16 cellular contexts compared by ENCODE assay signal in genomic region chr6:149249370-149250357, GRCh38.
A peak's percentile ranks its signal among the peaks of the same experiment; 100 is the strongest.
DNase-seq lines count a peak whose midpoint lies in the region; ATAC-seq, FAIRE-seq and TF ChIP-seq lines count a peak whose summit lies in the region.
"Had no signal": no experiment of that assay in that cellular context is flagged by ENCODE, and none has a peak within 500 bp of the region (broad histone marks: within the 10 kb centered on the region; RNA-seq: fewer than 3 reads in every experiment).

No MANE protein-coding gene starts in this region.

- no peak for DNase-seq in activated naive CD4-positive, alpha-beta T cell (lab: John Stamatoyannopoulos, UW)
- DNase-seq in RCC 7860 (ENCODE audit: low spot score) (peak; percentile 35), chondrocyte (ENCODE audit: low spot score) (no peak), UCSD-AML1 (lab: John Stamatoyannopoulos, UW; ENCODE audit: unreplicated experiment) (no peak), NCI-H345 treated with DMSO at 0.1 percent for 48 hours (lab: John Stamatoyannopoulos, UW; ENCODE audit: unreplicated experiment) (no peak)
- no peak for DNase-seq in stimulated activated naive CD8-positive, alpha-beta T cell treated with anti-CD3 and anti-CD28 coated beads, Interleukin-15, amount 100 ng/mL, for 72 hours
- DNase-seq: activated CD4-positive, CD25-positive, alpha-beta regulatory T cell treated with anti-CD3 and anti-CD28 coated beads, Interleukin-2, amount 50 U/mL, for 72 hours; DMS153; mesendoderm; NCI-H1694; NCI-H510A treated with DMSO at 0.1 percent for 48 hours had no signal

- no peak for FAIRE-seq in RCC 7860 (lab: Jason Lieb, UNC)
- FAIRE-seq: frontal cortex, small intestine had no signal

- no peaks in the 10 kb centered on the region for H3K36me3 Mint-ChIP-seq in activated naive CD4-positive, alpha-beta T cell treated with anti-CD3 and anti-CD28 coated beads, Interleukin-2, amount 50 U/mL, for 24 hours
- no peaks in the 10 kb centered on the region for H3K36me3 Mint-ChIP-seq in chondrocyte (ENCODE audit: low read depth)

- TF ChIP-seq CTCF in chondrocyte (IDR thresholded peaks at IDR 0.05), result no peak

- no peaks in the 10 kb centered on the region for H3K9me3 Mint-ChIP-seq in activated naive CD4-positive, alpha-beta T cell treated with anti-CD3 and anti-CD28 coated beads, Interleukin-2, amount 50 U/mL, for 24 hours
- no peaks in the 10 kb centered on the region for H3K9me3 Mint-ChIP-seq in chondrocyte (ENCODE audit: low read depth)
- H3K9me3 Mint-ChIP-seq in stimulated activated naive CD8-positive, alpha-beta T cell treated with anti-CD3 and anti-CD28 coated beads, Interleukin-15, amount 100 ng/mL, for 72 hours, result peaks cover 1 to 4% of the 10 kb centered on the region in 2 donors
- H3K9me3 Mint-ChIP-seq: GM23338 had no signal

- peaks cover 40% of the 10 kb centered on the region for H3K4me1 Mint-ChIP-seq in activated naive CD4-positive, alpha-beta T cell treated with anti-CD3 and anti-CD28 coated beads, Interleukin-2, amount 50 U/mL, for 24 hours
- peaks cover 17% of the 10 kb centered on the region for H3K4me1 Mint-ChIP-seq in chondrocyte (ENCODE audit: low read depth)
- peaks cover 39% of the 10 kb centered on the region for H3K4me1 Mint-ChIP-seq in stimulated activated naive CD8-positive, alpha-beta T cell treated with anti-CD3 and anti-CD28 coated beads, Interleukin-15, amount 100 ng/mL, for 72 hours

- ATAC-seq in stimulated activated naive CD8-positive, alpha-beta T cell treated with anti-CD3 and anti-CD28 coated beads, Interleukin-15, amount 100 ng/mL, for 72 hours, result no peak
- ATAC-seq in GM18861 (IDR thresholded peaks at IDR 0.05; ENCODE audit: unreplicated experiment), result no peak
- ATAC-seq: GM23338 had no signal

- H3K4me3 Mint-ChIP-seq in activated naive CD4-positive, alpha-beta T cell treated with anti-CD3 and anti-CD28 coated beads, Interleukin-2, amount 50 U/mL, for 24 hours, result peak overlapping the region; percentile 3
- no peak overlapping the region for H3K4me3 Mint-ChIP-seq in chondrocyte (ENCODE audit: unreplicated experiment)
- H3K4me3 Mint-ChIP-seq in stimulated activated naive CD8-positive, alpha-beta T cell treated with anti-CD3 and anti-CD28 coated beads, Interleukin-15, amount 100 ng/mL, for 72 hours, result peak overlapping the region in 1 of 2 donors; percentile 1
- H3K4me3 Mint-ChIP-seq: GM23338 had no signal

- no peaks in the 10 kb centered on the region for H3K27me3 Mint-ChIP-seq in activated naive CD4-positive, alpha-beta T cell treated with anti-CD3 and anti-CD28 coated beads, Interleukin-2, amount 50 U/mL, for 24 hours
- no peaks in the 10 kb centered on the region for H3K27me3 Mint-ChIP-seq in chondrocyte (ENCODE audit: low read depth)
- H3K27me3 Mint-ChIP-seq in stimulated activated naive CD8-positive, alpha-beta T cell treated with anti-CD3 and anti-CD28 coated beads, Interleukin-15, amount 100 ng/mL, for 72 hours, result no peaks in the 10 kb centered on the region

- peak overlapping the region; percentile 36 for H3K27ac Mint-ChIP-seq in activated naive CD4-positive, alpha-beta T cell treated with anti-CD3 and anti-CD28 coated beads, Interleukin-2, amount 50 U/mL, for 24 hours
- peak overlapping the region; percentile 55 for H3K27ac Mint-ChIP-seq in chondrocyte (ENCODE audit: unreplicated experiment)
- H3K27ac Mint-ChIP-seq in stimulated activated naive CD8-positive, alpha-beta T cell treated with anti-CD3 and anti-CD28 coated beads, Interleukin-15, amount 100 ng/mL, for 72 hours, result peak overlapping the region; percentile 10 to 67
- H3K27ac Mint-ChIP-seq: GM23338 had no signal
